In the genomic region with DNA sequence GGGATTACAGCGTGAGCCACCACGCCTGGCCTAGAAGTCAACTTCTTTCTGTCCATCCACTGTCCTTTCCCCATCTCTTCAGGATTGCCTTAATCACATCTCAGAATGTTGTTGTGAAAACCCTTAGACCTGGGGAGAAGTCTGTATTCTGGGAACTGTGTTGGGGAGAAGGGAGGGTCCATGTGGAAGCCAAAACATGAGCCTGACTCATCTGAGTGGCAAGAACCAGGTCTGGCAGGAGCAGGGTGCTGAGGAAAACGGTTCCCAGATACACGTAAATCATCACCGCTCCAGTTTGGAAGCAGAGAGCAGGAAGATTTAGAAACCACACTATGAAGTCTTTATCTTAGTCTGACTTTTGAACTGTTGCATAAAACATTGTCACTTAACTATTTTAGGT, we compare ENCODE assay signal across 17 cellular contexts.
DNase-seq lines count a peak whose midpoint lies in the region; ATAC-seq and TF ChIP-seq lines count a peak whose summit lies in the region.
"Had no signal": no experiment of that assay in that cellular context is flagged by ENCODE, and none has a peak within 500 bp of the region (broad histone marks: within the 10 kb centered on the region; RNA-seq: fewer than 3 reads in every experiment).

No MANE protein-coding gene starts in this region.

- peaks cover 34% of the 10 kb centered on the region for H3K36me3 Mint-ChIP-seq in activated naive CD8-positive, alpha-beta T cell treated with anti-CD3 and anti-CD28 coated beads, Interleukin-2, amount 50 U/mL, for 24 hours (ENCODE audit: low read depth)

- TF ChIP-seq CTCF in cardiac fibroblast (IDR thresholded peaks at IDR 0.05; ENCODE audit: low read depth, low read length): no peak
- TF ChIP-seq CTCF in tibial artery (IDR thresholded peaks at IDR 0.05): no peak

- H3K27ac ChIP-seq in mesodermal cell (ENCODE audit: low read depth, low read length, severe bottlenecking) (peak overlapping the region; percentile 47), tibial artery (peak overlapping the region; percentile 52 to 73)
- H3K27ac ChIP-seq: PC-9 had no signal

- intact Hi-C loops in tibial artery (cut with DNase I; ENCODE audit: low total_unique reads): no loop called here

- no peaks in the 10 kb centered on the region for H3K9me3 Mint-ChIP-seq in activated naive CD8-positive, alpha-beta T cell treated with anti-CD3 and anti-CD28 coated beads, Interleukin-2, amount 50 U/mL, for 24 hours
- H3K9me3 Mint-ChIP-seq: T-cell had no signal

- ATAC-seq in activated naive CD8-positive, alpha-beta T cell treated with anti-CD3 and anti-CD28 coated beads, Interleukin-2, amount 50 U/mL, for 24 hours: no peak
- ATAC-seq in GM18498 (IDR thresholded peaks at IDR 0.05; ENCODE audit: unreplicated experiment): no peak
- no peak for ATAC-seq in HG03139 (IDR thresholded peaks at IDR 0.05; ENCODE audit: unreplicated experiment)
- ATAC-seq: T-cell had no signal

- no peaks in the 10 kb centered on the region for H3K27me3 Mint-ChIP-seq in activated naive CD8-positive, alpha-beta T cell treated with anti-CD3 and anti-CD28 coated beads, Interleukin-2, amount 50 U/mL, for 24 hours
- H3K27me3 Mint-ChIP-seq: T-cell had no signal

- H3K4me1 ChIP-seq in mesodermal cell (ENCODE audit: control insufficient read depth, insufficient read depth, low read length, poor library complexity, severe bottlenecking) (peaks cover 4% of the 10 kb centered on the region), tibial artery (peaks cover 0 to 40% (median 9%) of the 10 kb centered on the region in 4 donors)

- no peaks in the 10 kb centered on the region for H3K4me1 Mint-ChIP-seq in activated naive CD8-positive, alpha-beta T cell treated with anti-CD3 and anti-CD28 coated beads, Interleukin-2, amount 50 U/mL, for 24 hours
- H3K4me1 Mint-ChIP-seq: T-cell had no signal

- H3K9me3 ChIP-seq in mesodermal cell (ENCODE audit: control insufficient read depth, low read length) (no peaks in the 10 kb centered on the region), tibial artery (no peaks in the 10 kb centered on the region)
- H3K9me3 ChIP-seq: heart right ventricle had no signal

- WGBS in mesodermal cell (ENCODE audit: insufficient coverage in 2 of 2), 2 experiments: 93 to 97% methylated on average over 3 to 4 of the region's 5 CpGs

- DNase-seq in HCEC 1CT (peak; percentile 11), cardiac fibroblast (ENCODE audit: low read depth in 2 of 2) (peak; percentile 54 to 89), tibial artery (peak; percentile 78 to 82)
- DNase-seq in activated naive CD8-positive, alpha-beta T cell treated with anti-CD3 and anti-CD28 coated beads, Interleukin-2, amount 50 U/mL, for 24 hours: no peak
- DNase-seq: activated CD4-positive, CD25-positive, alpha-beta regulatory T cell treated with anti-CD3 and anti-CD28 coated beads, Interleukin-2, amount 50 U/mL, for 72 hours; activated T-cell treated with anti-CD3 and anti-CD28 coated beads for 4 hours; amniotic stem cell; effector CD8-positive, alpha-beta T cell; heart right ventricle; NCI-H1092; NCI-H2227 treated with DMSO at 0.1 percent for 48 hours; PC-9; stimulated activated naive CD4-positive, alpha-beta T cell treated with Interleukin-2 at 50 U/mL for 16 hours; T-cell had no signal

- H3K4me3 ChIP-seq in cardiac fibroblast (replicated peaks in 1 of 2; ENCODE audit: low read depth in 2 of 2, low read length in 2 of 2) (no peak overlapping the region), mesodermal cell (ENCODE audit: extremely low read depth, insufficient read depth, low read length, poor library complexity, severe bottlenecking) (no peak overlapping the region), tibial artery (no peak overlapping the region)
- H3K4me3 ChIP-seq: heart right ventricle, PC-9 had no signal

- no peak overlapping the region for H3K27ac Mint-ChIP-seq in activated naive CD8-positive, alpha-beta T cell treated with anti-CD3 and anti-CD28 coated beads, Interleukin-2, amount 50 U/mL, for 24 hours
- H3K27ac Mint-ChIP-seq: T-cell had no signal

- no peak overlapping the region for H3K4me3 Mint-ChIP-seq in activated naive CD8-positive, alpha-beta T cell treated with anti-CD3 and anti-CD28 coated beads, Interleukin-2, amount 50 U/mL, for 24 hours
- H3K4me3 Mint-ChIP-seq: T-cell had no signal

- H3K27me3 ChIP-seq in tibial artery: no peaks in the 10 kb centered on the region
- H3K27me3 ChIP-seq: heart right ventricle had no signal

- H3K36me3 ChIP-seq in mesodermal cell (ENCODE audit: control insufficient read depth, insufficient read depth, low read length) (peaks cover 7% of the 10 kb centered on the region), tibial artery (peaks cover 0 to 31% (median 14%) of the 10 kb centered on the region in 3 donors)
